Comparison of ENCODE assay signal across 15 cellular contexts in the genomic region with DNA sequence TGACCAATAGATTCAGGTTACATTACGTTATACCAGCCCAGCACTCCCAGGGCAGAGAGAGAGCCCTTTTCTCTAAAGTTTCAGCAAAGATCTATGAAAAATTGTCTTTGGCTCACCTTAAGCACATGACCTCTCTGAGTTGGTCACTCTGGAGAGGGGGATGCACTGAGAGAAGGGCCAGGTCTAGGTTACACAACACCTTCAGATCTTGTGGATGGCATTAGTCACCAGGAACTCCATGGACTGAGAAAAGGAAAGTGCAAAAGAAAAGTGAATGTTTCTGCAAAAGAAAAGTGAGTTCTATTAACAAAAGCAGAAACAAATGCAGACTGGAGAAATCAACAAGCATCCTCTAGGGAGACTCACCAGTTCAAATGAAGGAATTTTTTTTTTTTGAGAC.
"Had no signal": no experiment of that assay in that cellular context is flagged by ENCODE, and none has a peak within 500 bp of the region (broad histone marks: within the 10 kb centered on the region; RNA-seq: fewer than 3 reads in every experiment).

No MANE protein-coding gene starts in this region.

- H3K4me1 ChIP-seq: stomach had no signal

- H3K27ac Mint-ChIP-seq: activated CD8-positive, alpha-beta T cell treated with anti-CD3 and anti-CD28 coated beads, Interleukin-2, amount 10 ng/mL, durations not matched to agents 7 days and 5 days; activated naive CD8-positive, alpha-beta T cell treated with anti-CD3 and anti-CD28 coated beads, Interleukin-2, amount 50 U/mL, for 24 hours; activated T-helper 1 cell treated with anti-CD3 and anti-CD28 coated beads, Interleukin-12 subunit alpha, Interleukin-12 subunit beta, Interleukin-2, Interleukin-4 antibody, amounts not matched to agents 30 ng/mL and 10 ng/mL and 1 ng/mL, durations not matched to agents 14 hours and 24 hours and 36 hours; mesothelial cell of epicardium; T-cell had no signal

- H3K27ac ChIP-seq: epithelial cell of prostate, skin epidermis, stomach, VCaP had no signal

- H3K36me3 ChIP-seq: pancreas, stomach had no signal

- H3K4me3 ChIP-seq: pancreas, skin epidermis, stomach had no signal

- H3K9me3 ChIP-seq: pancreas, stomach had no signal

- H3K27me3 ChIP-seq: pancreas, stomach had no signal

- DNase-seq: activated CD8-positive, alpha-beta memory T cell treated with anti-CD3 and anti-CD28 coated beads, Interleukin-2, amount 50 U/mL, for 48 hours; activated CD8-positive, alpha-beta T cell treated with anti-CD3 and anti-CD28 coated beads, Interleukin-2, amount 10 ng/mL, durations not matched to agents 7 days and 5 days; activated naive CD4-positive, alpha-beta T cell treated with Interleukin-2 at 50 U/mL for 16 hours; activated naive CD8-positive, alpha-beta T cell treated with anti-CD3 and anti-CD28 coated beads, Interleukin-2, amount 50 U/mL, for 24 hours; central memory CD4-positive, alpha-beta T cell; effector memory CD4-positive, alpha-beta T cell; head of caudate nucleus; pancreas; stomach; T-cell had no signal

- H3K4me3 Mint-ChIP-seq: activated CD8-positive, alpha-beta T cell treated with anti-CD3 and anti-CD28 coated beads, Interleukin-2, amount 10 ng/mL, durations not matched to agents 7 days and 5 days; activated naive CD8-positive, alpha-beta T cell treated with anti-CD3 and anti-CD28 coated beads, Interleukin-2, amount 50 U/mL, for 24 hours; activated T-helper 1 cell treated with anti-CD3 and anti-CD28 coated beads, Interleukin-12 subunit alpha, Interleukin-12 subunit beta, Interleukin-2, Interleukin-4 antibody, amounts not matched to agents 30 ng/mL and 10 ng/mL and 1 ng/mL, durations not matched to agents 14 hours and 24 hours and 36 hours; mesothelial cell of epicardium; T-cell had no signal

- ATAC-seq: activated CD8-positive, alpha-beta T cell treated with anti-CD3 and anti-CD28 coated beads, Interleukin-2, amount 10 ng/mL, durations not matched to agents 7 days and 5 days; activated naive CD8-positive, alpha-beta T cell treated with anti-CD3 and anti-CD28 coated beads, Interleukin-2, amount 50 U/mL, for 24 hours; pancreas; T-cell had no signal

- H3K36me3 Mint-ChIP-seq: mesothelial cell of epicardium, T-cell had no signal

- H3K4me1 Mint-ChIP-seq: activated naive CD8-positive, alpha-beta T cell treated with anti-CD3 and anti-CD28 coated beads, Interleukin-2, amount 50 U/mL, for 24 hours; mesothelial cell of epicardium; T-cell had no signal

- H3K27me3 Mint-ChIP-seq: activated naive CD8-positive, alpha-beta T cell treated with anti-CD3 and anti-CD28 coated beads, Interleukin-2, amount 50 U/mL, for 24 hours; T-cell had no signal
